In the genomic region with DNA sequence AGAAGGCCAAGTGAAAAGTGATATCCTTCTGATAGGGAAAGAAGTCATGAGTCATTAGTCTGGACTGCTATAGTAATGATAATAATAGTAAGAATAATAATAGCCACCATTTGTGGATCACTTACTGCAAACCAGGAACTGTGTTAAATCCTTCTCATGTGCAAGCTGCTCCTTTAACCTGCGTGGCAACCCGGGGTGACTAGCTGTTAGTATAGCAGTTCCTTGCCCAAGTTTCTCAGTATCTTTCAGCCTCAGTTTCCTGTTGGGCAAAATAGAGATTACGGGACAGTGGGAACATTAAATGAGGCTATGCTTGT, we compare ENCODE assay signal across 17 cellular contexts.
DNase-seq lines count a peak whose midpoint lies in the region; ATAC-seq and TF ChIP-seq lines count a peak whose summit lies in the region.
"Had no signal": no experiment of that assay in that cellular context is flagged by ENCODE, and none has a peak within 500 bp of the region (broad histone marks: within the 10 kb centered on the region; RNA-seq: fewer than 3 reads in every experiment).

No MANE protein-coding gene starts in this region.

- H4K20me1 ChIP-seq in GM23248 (ENCODE audit: insufficient read depth) = no peaks in the 10 kb centered on the region

- H3K27me3 ChIP-seq in GM23248 (replicated peaks; ENCODE audit: insufficient read depth) (no peaks in the 10 kb centered on the region), ascending aorta (no peaks in the 10 kb centered on the region), skeletal muscle satellite cell (ENCODE audit: control insufficient read depth, insufficient read depth, low read length) (no peaks in the 10 kb centered on the region)
- H3K27me3 ChIP-seq: spleen had no signal

- H3K9ac ChIP-seq in GM23248 (no peak overlapping the region), skeletal muscle satellite cell (ENCODE audit: low read depth, low read length) (peak overlapping the region; percentile 0)

- TF ChIP-seq CTCF in ascending aorta (IDR thresholded peaks at IDR 0.05) = no peak

- peak overlapping the region; percentile 14 for H3K4me2 ChIP-seq in GM23248 (ENCODE audit: unreplicated experiment)
- H3K4me2 ChIP-seq in skeletal muscle satellite cell (ENCODE audit: low read length) = peak overlapping the region; percentile 21
- H3K4me2 ChIP-seq: PC-9 had no signal

- H3K36me3 ChIP-seq in GM23248 (ENCODE audit: low read depth) (no peaks in the 10 kb centered on the region), ascending aorta (no peaks in the 10 kb centered on the region), skeletal muscle satellite cell (ENCODE audit: insufficient read depth, low read length) (no peaks in the 10 kb centered on the region)
- H3K36me3 ChIP-seq: spleen had no signal

- H3K9me2 ChIP-seq in GM23248 (ENCODE audit: insufficient read depth) = no peaks in the 10 kb centered on the region

- no peaks in the 10 kb centered on the region for H3K79me2 ChIP-seq in GM23248 (ENCODE audit: insufficient read depth)

- no peak for DNase-seq in GM23248
- no peak for DNase-seq in ascending aorta (ENCODE audit: low spot score in 2 of 2)
- peak; percentile 82 for DNase-seq in glomerular endothelial cell (ENCODE audit: extremely low read depth, low read depth, low spot score)
- no peak for DNase-seq in NCI-H510A treated with DMSO at 0.1 percent for 48 hours (lab: John Stamatoyannopoulos, UW)
- no peak for DNase-seq in cortex of kidney (lab: John Stamatoyannopoulos, UW)
- DNase-seq: activated CD4-positive, alpha-beta T cell treated with anti-CD3 and anti-CD28 coated beads for 1 hour; DMS153; naive thymus-derived CD8-positive, alpha-beta T cell; NCI-H1436; NCI-H2171 treated with DMSO at 0.1 percent for 48 hours; NCI-H774; posterior cingulate gyrus; spleen had no signal

- H3K9me3 ChIP-seq in GM23248 (ENCODE audit: low read depth) = no peaks in the 10 kb centered on the region
- H3K9me3 ChIP-seq in ascending aorta = no peaks in the 10 kb centered on the region
- no peaks in the 10 kb centered on the region for H3K9me3 ChIP-seq in skeletal muscle satellite cell (replicated peaks; ENCODE audit: low read length)
- H3K9me3 ChIP-seq: spleen had no signal

- peaks cover 45% of the 10 kb centered on the region for H3K4me1 ChIP-seq in GM23248 (ENCODE audit: insufficient read depth)
- peaks cover 13 to 42% of the 10 kb centered on the region in 2 donors for H3K4me1 ChIP-seq in ascending aorta
- H3K4me1 ChIP-seq in skeletal muscle satellite cell (ENCODE audit: control insufficient read depth, insufficient read depth, low read length) = peaks cover 58% of the 10 kb centered on the region

- intact Hi-C loops in ascending aorta (cut with DNase I) = loop anchor here (2.0 kb wide), 1 partner anchor 125 kb away; no protein-coding TSS in a partner anchor

- WGBS in GM23248 (ENCODE audit: low coverage in 1 of 2, low lambda C conversion rate in 2 of 2, missing lambda C conversion rate in 2 of 2), 2 experiments = 71 to 88% methylated on average over 3 of the region's 3 CpGs

- peaks cover 27% of the 10 kb centered on the region for H3F3A ChIP-seq in GM23248 (ENCODE audit: insufficient read depth)

- ATAC-seq in HG02798 (IDR thresholded peaks at IDR 0.05; ENCODE audit: poor library complexity, unreplicated experiment) = no peak
- ATAC-seq: naive thymus-derived CD8-positive, alpha-beta T cell had no signal

- no peak overlapping the region for H3K4me3 ChIP-seq in GM23248
- H3K4me3 ChIP-seq in ascending aorta = no peak overlapping the region
- H3K4me3 ChIP-seq in skeletal muscle satellite cell (ENCODE audit: low read length) = no peak overlapping the region
- H3K4me3 ChIP-seq: PC-9, spleen had no signal

- H3K27ac ChIP-seq in GM23248 (no peak overlapping the region), ascending aorta (peak overlapping the region; percentile 74 to 78)
- H3K27ac ChIP-seq: C4-2B, PC-9, spleen had no signal

- H2AFZ ChIP-seq in GM23248 = no peak overlapping the region
- H2AFZ ChIP-seq: PC-9 had no signal

- in situ Hi-C loops in GM23248 (cut with MboI) = no loop called here
